In genomic region chr17:67212231-67212630, GRCh38 we compare ENCODE assay signal across 23 cellular contexts.
DNase-seq lines count a peak whose midpoint lies in the region; ATAC-seq lines count a peak whose summit lies in the region.
"Had no signal": no experiment of that assay in that cellular context is flagged by ENCODE, and none has a peak within 500 bp of the region (broad histone marks: within the 10 kb centered on the region; RNA-seq: fewer than 3 reads in every experiment).

No MANE protein-coding gene starts in this region.

- H3K27me3 ChIP-seq in subcutaneous abdominal adipose tissue (ENCODE audit: control insufficient read depth in 5 of 5, insufficient read depth in 4 of 5, low read length in 5 of 5), result no peaks in the 10 kb centered on the region
- H3K27me3 ChIP-seq: body of pancreas, MG63 had no signal

- H3K9ac ChIP-seq in SK-N-MC (ENCODE audit: insufficient read length), result no peak overlapping the region
- peak overlapping the region in 1 of 5 donors; percentile 19 for H3K9ac ChIP-seq in subcutaneous abdominal adipose tissue (ENCODE audit: low read length in 5 of 5)

- H3K4me3 ChIP-seq in SK-N-MC, result peak overlapping the region; percentile 3
- H3K4me3 ChIP-seq in subcutaneous abdominal adipose tissue (ENCODE audit: low read depth in 1 of 5, low read length in 5 of 5), result no peak overlapping the region
- H3K4me3 ChIP-seq: body of pancreas, HAP-1, K562, MG63 had no signal

- ATAC-seq in HG02588 (IDR thresholded peaks at IDR 0.05; ENCODE audit: unreplicated experiment), result no peak
- ATAC-seq in HG03135 (IDR thresholded peaks at IDR 0.05; ENCODE audit: unreplicated experiment), result no peak
- ATAC-seq: activated CD8-positive, alpha-beta T cell treated with anti-CD3 and anti-CD28 coated beads for 36 hours; body of pancreas; K562; left ventricle myocardium superior; sciatic nerve; stimulated activated naive CD8-positive, alpha-beta T cell treated with anti-CD3 and anti-CD28 coated beads, Interleukin-15, Interleukin-2, amounts not matched to agents 100 U/mL and 50 U/mL, for 24 hours had no signal

- H3K27ac ChIP-seq in SK-N-MC, result peak overlapping the region; percentile 70
- peak overlapping the region; percentile 83 for H3K27ac ChIP-seq in subcutaneous abdominal adipose tissue (ENCODE audit: low read depth, low read length)

- no peaks in the 10 kb centered on the region for H3K9me3 ChIP-seq in SK-N-MC (ENCODE audit: low read depth, low read length)
- H3K9me3 ChIP-seq in subcutaneous abdominal adipose tissue (ENCODE audit: control insufficient read depth in 5 of 5, low read length in 5 of 5), result no peaks in the 10 kb centered on the region
- H3K9me3 ChIP-seq: body of pancreas, HAP-1, MG63 had no signal

- H3K36me3 ChIP-seq in SK-N-MC (ENCODE audit: insufficient read depth, low read length) (peaks cover 28% of the 10 kb centered on the region), subcutaneous abdominal adipose tissue (ENCODE audit: control insufficient read depth in 5 of 5, insufficient read depth in 5 of 5, low read length in 5 of 5) (peaks cover 0 to 18% (median 12%) of the 10 kb centered on the region in 5 donors)

- DNase-seq in EH (ENCODE audit: low read depth) (peak; percentile 56), SK-N-MC (ENCODE audit: low read depth, low spot score) (no peak), fibroblast of peridontal ligament (ENCODE audit: extremely low read depth) (peak; percentile 73), SIG-M5 treated with dmso at 0.1 percent for 504 hours (lab: John Stamatoyannopoulos, UW; ENCODE audit: unreplicated experiment) (no peak)
- DNase-seq: activated CD8-positive, alpha-beta T cell treated with anti-CD3 and anti-CD28 coated beads for 36 hours; activated effector memory CD4-positive, alpha-beta T cell treated with Interleukin-2 at 50 U/mL for 16 hours; activated T-cell treated with anti-CD3 and anti-CD28 coated beads for 4 hours; body of pancreas; cerebellar nuclear complex; COR-L47; left ventricle myocardium superior; MG63; NCI-H1417 treated with DMSO at 0.1 percent for 48 hours; NCI-H446 treated with DMSO at 0.1 percent for 48 hours; Right ventricle myocardium superior; stimulated activated CD4-positive, alpha-beta T cell treated with anti-CD3 and anti-CD28 coated beads, Interleukin-15, amount 100 ng/mL, for 24 hours; stimulated activated naive CD8-positive, alpha-beta T cell treated with anti-CD3 and anti-CD28 coated beads, Interleukin-15, Interleukin-2, amounts not matched to agents 100 U/mL and 50 U/mL, for 24 hours had no signal

- peaks cover 3 to 51% (median 33%) of the 10 kb centered on the region in 5 donors for H3K4me1 ChIP-seq in subcutaneous abdominal adipose tissue (ENCODE audit: control insufficient read depth in 5 of 5, insufficient read depth in 5 of 5, low read length in 5 of 5)

Comparison
In these comparisons a context has a peak if more than half of its experiments do, and no peak if none do; other contexts are left out.
1. DNase-seq: peak in EH (single experiment) and fibroblast of peridontal ligament (single experiment); none in SK-N-MC (single experiment) and SIG-M5 treated with dmso at 0.1 percent for 504 hours (single experiment).